23 cellular contexts compared by ENCODE assay signal in the genomic region with DNA sequence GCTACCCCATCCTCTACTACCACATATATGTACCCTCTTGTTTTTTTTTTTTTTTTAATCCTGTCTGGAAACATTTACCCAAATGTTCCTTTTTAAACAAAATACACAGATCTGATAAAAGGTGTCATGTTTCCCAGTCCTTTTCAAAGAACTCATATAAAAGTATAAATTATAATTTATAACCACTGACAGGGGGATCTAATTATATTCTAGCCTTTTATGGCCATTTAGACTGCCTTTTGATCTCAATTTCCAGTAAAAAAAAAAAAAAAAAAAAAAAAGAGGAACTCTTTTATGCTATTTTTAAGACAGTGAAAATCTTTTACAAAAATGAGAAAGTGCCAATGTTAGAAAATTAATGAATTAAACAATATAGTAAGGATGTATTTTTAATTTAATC.
"Had no signal": no experiment of that assay in that cellular context is flagged by ENCODE, and none has a peak within 500 bp of the region (broad histone marks: within the 10 kb centered on the region; RNA-seq: fewer than 3 reads in every experiment).

No MANE protein-coding gene starts in this region.

- H3K9me3 ChIP-seq: esophagus muscularis mucosa, gastroesophageal sphincter, heart left ventricle, mucosa of descending colon, neutrophil, pancreas, right lobe of liver, thoracic aorta, tibial nerve, upper lobe of left lung had no signal

- H3K4me3 ChIP-seq: esophagus muscularis mucosa, gastroesophageal sphincter, heart left ventricle, left lung, mucosa of descending colon, pancreas, right lobe of liver, thoracic aorta, tibial nerve, upper lobe of left lung had no signal

- H3K36me3 ChIP-seq: esophagus muscularis mucosa, gastroesophageal sphincter, heart left ventricle, left lung, neutrophil, pancreas, right lobe of liver, thoracic aorta, tibial nerve, upper lobe of left lung had no signal

- ATAC-seq: foreskin keratinocyte; gastroesophageal sphincter; heart left ventricle; left cardiac atrium; left lung; mucosa of descending colon; natural killer cell treated with Interleukin-12 subunit alpha and Interleukin-12 subunit beta and Interleukin-15 and Interleukin-18, amount 100 ng/mL, for 72 hours; stimulated activated naive B cell treated with anti-CD40 and anti-IgM and Interleukin-4, amounts not matched to agents 10 μg/mL and 1 μg/mL and 100 μg/mL, for 72 hours had no signal

- DNase-seq: dermis blood vessel endothelial cell; effector memory CD4-positive, alpha-beta T cell; foreskin keratinocyte; heart left ventricle; hippocampal formation; left cardiac atrium; left lung; mesenchymal stem cell; naive B cell; pancreas; right lobe of liver; small intestine; stimulated activated CD4-positive, alpha-beta T cell treated with anti-CD3 and anti-CD28 coated beads, Interleukin-15, amount 100 ng/mL, for 24 hours; stimulated activated CD4-positive, alpha-beta T cell treated with anti-CD3 and anti-CD28 coated beads, Interleukin-2, amount 100 ng/mL, for 48 hours; stimulated activated naive B cell treated with anti-CD40 and anti-IgM and Interleukin-4, amounts not matched to agents 10 μg/mL and 1 μg/mL and 100 μg/mL, for 72 hours; upper lobe of left lung had no signal

- H3K27me3 ChIP-seq: esophagus muscularis mucosa, gastroesophageal sphincter, heart left ventricle, left lung, neutrophil, pancreas, right lobe of liver, tibial nerve, upper lobe of left lung had no signal

- H3K27ac ChIP-seq: esophagus muscularis mucosa, foreskin keratinocyte, gastroesophageal sphincter, heart left ventricle, left lung, neutrophil, pancreas, right lobe of liver, thoracic aorta, tibial nerve, upper lobe of left lung had no signal

- H3K4me1 ChIP-seq: esophagus muscularis mucosa, foreskin keratinocyte, gastroesophageal sphincter, left lung, tibial nerve had no signal
